1 cellular context compared by ENCODE assay signal in genomic region chr1:9891207-9891606, GRCh38.
TF ChIP-seq lines count a peak whose summit lies in the region.

No MANE protein-coding gene starts in this region.

TF ChIP-seq in WTC11, 78 proteins besides CTCF, POLR2A, EP300 and RAD21 (continued from another document):
- TF ChIP-seq ZNF396 (CRISPR knock-in tag; IDR thresholded peaks at IDR 0.05; ENCODE audit: borderline replicate concordance) (no peak), JAZF1 (CRISPR knock-in tag; IDR thresholded peaks at IDR 0.05) (no peak), ZNF232 (CRISPR knock-in tag; IDR thresholded peaks at IDR 0.05) (no peak), MAX (CRISPR knock-in tag; IDR thresholded peaks at IDR 0.05) (no peak), ZNF317 (CRISPR knock-in tag; IDR thresholded peaks at IDR 0.05; ENCODE audit: borderline replicate concordance, low read depth) (no peak), NR3C1 (CRISPR knock-in tag; conservative IDR thresholded peaks at IDR 0.05; ENCODE audit: low read depth) (no peak), IRF2 (CRISPR knock-in tag; IDR thresholded peaks at IDR 0.05; ENCODE audit: borderline replicate concordance, low read depth) (no peak), JUN (CRISPR knock-in tag; IDR thresholded peaks at IDR 0.05) (no peak), ETV6 (CRISPR knock-in tag; IDR thresholded peaks at IDR 0.05) (no peak)
